Comparison of ENCODE assay signal across 17 cellular contexts in the genomic region with DNA sequence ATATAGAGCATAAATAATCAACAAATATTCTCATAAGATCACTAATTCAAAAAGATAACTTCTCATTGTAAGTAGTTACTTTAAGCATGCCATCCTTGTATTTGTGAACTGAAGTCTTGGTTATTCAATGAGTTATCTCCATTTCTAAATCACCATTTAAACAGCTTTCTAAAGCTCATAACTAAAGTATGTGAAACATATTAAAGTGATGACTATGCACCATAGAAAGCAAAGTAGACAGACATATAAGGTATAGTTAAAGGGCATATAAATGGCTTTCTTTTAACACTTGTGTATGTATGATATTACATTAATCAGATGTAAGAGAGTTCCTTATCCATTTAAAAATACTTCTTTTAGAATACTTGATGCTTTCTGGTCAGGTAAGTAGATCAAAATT.
"Had no signal": no experiment of that assay in that cellular context is flagged by ENCODE, and none has a peak within 500 bp of the region (broad histone marks: within the 10 kb centered on the region; RNA-seq: fewer than 3 reads in every experiment).

No MANE protein-coding gene starts in this region.

- H3K27ac ChIP-seq: brain microvascular endothelial cell, thyroid gland had no signal

- H3K36me3 ChIP-seq: brain microvascular endothelial cell, thyroid gland had no signal

- H3K4me3 ChIP-seq: mucosa of descending colon, thyroid gland had no signal

- H3K27me3 Mint-ChIP-seq: activated naive CD8-positive, alpha-beta T cell; stimulated activated naive B cell treated with anti-CD40 and anti-IgM and Interleukin-4, amounts not matched to agents 10 μg/mL and 1 μg/mL and 100 μg/mL, for 72 hours had no signal

- H3K4me3 Mint-ChIP-seq: activated naive CD8-positive, alpha-beta T cell; naive thymus-derived CD4-positive, alpha-beta T cell; stimulated activated naive B cell treated with anti-CD40 and anti-IgM and Interleukin-4, amounts not matched to agents 10 μg/mL and 1 μg/mL and 100 μg/mL, for 72 hours had no signal

- H3K9me3 ChIP-seq: mucosa of descending colon, thyroid gland had no signal

- H3K27ac Mint-ChIP-seq: activated naive CD8-positive, alpha-beta T cell; naive thymus-derived CD4-positive, alpha-beta T cell; stimulated activated naive B cell treated with anti-CD40 and anti-IgM and Interleukin-4, amounts not matched to agents 10 μg/mL and 1 μg/mL and 100 μg/mL, for 72 hours had no signal

- ATAC-seq: mucosa of descending colon; naive thymus-derived CD4-positive, alpha-beta T cell; stimulated activated naive B cell treated with anti-CD40 and anti-IgM and Interleukin-4, amounts not matched to agents 10 μg/mL and 1 μg/mL and 100 μg/mL, for 72 hours had no signal

- H3K36me3 Mint-ChIP-seq: naive thymus-derived CD4-positive, alpha-beta T cell had no signal

- DNase-seq: activated CD4-positive, alpha-beta T cell treated with anti-CD3 and anti-CD28 coated beads, Interleukin-2, amount 50 U/mL, for 1 hour; activated CD8-positive, alpha-beta memory T cell treated with anti-CD3 and anti-CD28 coated beads for 24 hours; activated gamma-delta T cell treated with Interleukin-2 at 50 U/mL for 16 hours; amygdala; brain microvascular endothelial cell; cerebellar nuclear complex; dermis blood vessel endothelial cell; erythroblast; islet precursor cell; mucosa of descending colon; naive thymus-derived CD4-positive, alpha-beta T cell; retina; stimulated activated CD4-positive, alpha-beta T cell treated with anti-CD3 and anti-CD28 coated beads, Interleukin-2, amount 100 ng/mL, for 48 hours; stimulated activated naive B cell treated with anti-CD40 and anti-IgM and Interleukin-4, amounts not matched to agents 10 μg/mL and 1 μg/mL and 100 μg/mL, for 72 hours; T-helper 9 cell; thyroid gland had no signal

- H3K27me3 ChIP-seq: brain microvascular endothelial cell, thyroid gland had no signal
